In the genomic region with DNA sequence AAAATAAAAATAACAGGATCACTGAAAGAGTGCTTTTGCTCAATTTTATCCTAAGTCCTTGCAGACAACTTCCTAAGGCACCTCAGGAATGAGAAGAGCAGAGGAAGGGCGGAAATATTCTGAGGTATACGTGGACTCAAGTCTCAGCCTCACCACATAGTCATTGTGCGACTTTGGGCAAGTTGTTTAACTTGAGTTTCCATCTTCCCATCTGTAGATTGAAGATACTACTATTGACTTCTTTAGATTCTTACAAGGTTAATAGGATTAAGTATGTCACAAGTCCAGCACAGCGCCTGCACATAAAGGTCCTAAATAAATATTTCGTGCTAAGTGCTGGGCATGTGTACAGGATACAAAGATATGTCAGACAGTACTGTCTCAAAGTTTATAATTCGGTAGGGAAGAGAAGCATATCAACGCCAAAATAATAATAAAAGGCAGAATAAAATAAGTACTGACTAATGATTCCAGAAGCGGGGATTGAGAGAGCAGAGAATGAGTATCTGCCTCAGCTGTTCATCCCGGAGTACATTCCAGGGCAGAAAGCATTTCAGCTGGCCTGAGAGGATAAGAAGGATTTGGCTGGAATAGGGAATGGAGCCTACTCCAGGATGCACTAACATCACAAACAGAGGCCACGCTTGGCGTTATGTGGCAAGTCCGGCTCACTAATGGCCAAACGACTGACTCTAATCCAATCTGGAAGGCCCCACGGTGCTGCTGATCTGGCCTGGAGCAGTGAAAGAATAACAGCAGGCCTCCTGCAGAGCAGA, we compare ENCODE assay signal across 15 cellular contexts.
DNase-seq lines count a peak whose midpoint lies in the region; ATAC-seq, FAIRE-seq and TF ChIP-seq lines count a peak whose summit lies in the region.
"Had no signal": no experiment of that assay in that cellular context is flagged by ENCODE, and none has a peak within 500 bp of the region (broad histone marks: within the 10 kb centered on the region; RNA-seq: fewer than 3 reads in every experiment).

No MANE protein-coding gene starts in this region.

- no peaks in the 10 kb centered on the region for H4K20me1 ChIP-seq in GM12878 (ENCODE audit: control insufficient read depth, insufficient read depth)

- no peaks in the 10 kb centered on the region for H3K27me3 ChIP-seq in CD8-positive, alpha-beta memory T cell (ENCODE audit: insufficient read depth, low read length, poor library complexity, severe bottlenecking)
- H3K27me3 ChIP-seq in HUES48 (ENCODE audit: control insufficient read depth, insufficient read depth, low read length) (no peaks in the 10 kb centered on the region), GM12878 (replicated peaks in 1 of 2; ENCODE audit: control insufficient read depth in 2 of 2, insufficient read depth in 2 of 2, low read length in 1 of 2) (no peaks in the 10 kb centered on the region)
- H3K27me3 ChIP-seq: gastroesophageal sphincter, right atrium auricular region, SJSA1, thyroid gland had no signal

- peak overlapping the region in 4 of 7 donors; percentile 16 to 57 (median 34) for H3K4me3 Mint-ChIP-seq in CD8-positive, alpha-beta memory T cell
- peak overlapping the region in 1 of 8 donors; percentile 79 for H3K4me3 Mint-ChIP-seq in naive B cell

- H3K4me1 ChIP-seq in CD8-positive, alpha-beta memory T cell (ENCODE audit: insufficient read depth, low read length): peaks cover 6% of the 10 kb centered on the region
- H3K4me1 ChIP-seq in HUES48 (ENCODE audit: control insufficient read depth, insufficient read depth, low read length) (peaks cover 41% of the 10 kb centered on the region), GM12878 (ENCODE audit: control insufficient read depth, insufficient read depth, low read length) (peaks cover 14% of the 10 kb centered on the region)
- H3K4me1 ChIP-seq: gastroesophageal sphincter had no signal

- RAD21 ChIA-PET in GM12878 (lab: Charles Lee; ENCODE audit: unreplicated experiment): no interaction called here

- peak overlapping the region; percentile 43; the same call in 1 of the 2 replicates for H2AFZ ChIP-seq in GM12878 (ENCODE audit: control insufficient read depth, low read depth, low read length)

- ATAC-seq in GM12878 (no peak), naive B cell (ENCODE audit: low read depth in 2 of 2) (no peak)
- ATAC-seq: gastroesophageal sphincter had no signal

- 92% methylated on average over 14 of the region's 14 CpGs for WGBS in GM12878 (ENCODE audit: insufficient coverage, insufficient replicate concordance, low lambda C conversion rate, missing lambda C conversion rate)

- no peak overlapping the region for H3K4me3 ChIP-seq in CD8-positive, alpha-beta memory T cell (ENCODE audit: low read length)
- H3K4me3 ChIP-seq in HUES48 (ENCODE audit: low read depth, low read length) (no peak overlapping the region), GM12878 (no peak overlapping the region)
- H3K4me3 ChIP-seq: gastroesophageal sphincter, lower lobe of right lung, right atrium auricular region, SJSA1, thyroid gland had no signal

- no TSS peak for BruUV-seq in GM12878 (replicated peaks; lab: Mats Ljungman, UMichigan)

- H3K9me3 Mint-ChIP-seq in CD8-positive, alpha-beta memory T cell: no peaks in the 10 kb centered on the region
- H3K9me3 Mint-ChIP-seq in naive B cell: peaks cover 0 to 2% (median 0%) of the 10 kb centered on the region in 7 donors

- no peak for TF ChIP-seq POLR2A in GM12878 (IDR thresholded peaks at IDR 0.05; ENCODE audit: low read depth, low read length)

- H3K79me2 ChIP-seq in GM12878 (ENCODE audit: control insufficient read depth, insufficient read depth, low read length): no peaks in the 10 kb centered on the region

- TF ChIP-seq CTCF in GM12878 (IDR thresholded peaks at IDR 0.05 in 2 of 3, conservative IDR thresholded peaks at IDR 0.05 in 1 of 3; ENCODE audit: control insufficient read depth in 2 of 3, extremely low read depth in 1 of 3, insufficient read depth in 1 of 3, low read depth in 3 of 3, low read length in 3 of 3): no peak

- SMC1A ChIA-PET in GM12878 (lab: Charles Lee; ENCODE audit: uncharacterized antibody, unreplicated experiment): no interaction called here

- no peak for DNase-seq in CD8-positive, alpha-beta memory T cell
- DNase-seq in GM12878 (ENCODE audit: low read depth, low spot score) (no peak), naive B cell (no peak), NCI-H1105 (lab: John Stamatoyannopoulos, UW) (no peak)
- no peak for DNase-seq in stimulated activated naive CD4-positive, alpha-beta T cell (lab: John Stamatoyannopoulos, UW)
- no peak for DNase-seq in central memory CD4-positive, alpha-beta T cell
- DNase-seq: lower lobe of right lung; NCI-H1694 treated with DMSO at 0.1 percent for 48 hours; stimulated activated CD4-positive, alpha-beta T cell treated with anti-CD3 and anti-CD28 coated beads, Interleukin-2, amount 100 ng/mL, for 24 hours; thyroid gland had no signal

- no peaks in the 10 kb centered on the region for H3K9me3 ChIP-seq in CD8-positive, alpha-beta memory T cell (ENCODE audit: low read length)
- H3K9me3 ChIP-seq in HUES48 (ENCODE audit: control insufficient read depth, insufficient read depth, low read length) (no peaks in the 10 kb centered on the region), GM12878 (replicated peaks; ENCODE audit: control insufficient read depth, insufficient read depth, low read length) (no peaks in the 10 kb centered on the region; the same call in 2 of the 3 replicates)
- H3K9me3 ChIP-seq: gastroesophageal sphincter, lower lobe of right lung, right atrium auricular region, SJSA1, thyroid gland had no signal

- no peaks in the 10 kb centered on the region for H3K36me3 ChIP-seq in CD8-positive, alpha-beta memory T cell (ENCODE audit: insufficient read depth, low read length)
- peaks cover 6% of the 10 kb centered on the region; the same call in 1 of the 2 replicates for H3K36me3 ChIP-seq in HUES48 (ENCODE audit: control insufficient read depth, insufficient read depth, low read length)
- H3K36me3 ChIP-seq in GM12878 (ENCODE audit: control insufficient read depth in 2 of 2, insufficient read depth in 2 of 2, low read length in 1 of 2): no peaks in the 10 kb centered on the region
- H3K36me3 ChIP-seq: gastroesophageal sphincter, lower lobe of right lung, right atrium auricular region, SJSA1, thyroid gland had no signal

- no peak overlapping the region for H3K27ac ChIP-seq in CD8-positive, alpha-beta memory T cell (ENCODE audit: low read depth, low read length)
- H3K27ac ChIP-seq in HUES48 (ENCODE audit: low read depth, low read length) (peak overlapping the region; percentile 21), GM12878 (ENCODE audit: control insufficient read depth, insufficient read depth) (no peak overlapping the region)
- H3K27ac ChIP-seq: C4-2B, gastroesophageal sphincter, lower lobe of right lung, SJSA1, thyroid gland had no signal

- H3K27me3 Mint-ChIP-seq in CD8-positive, alpha-beta memory T cell: peaks cover 1 to 3% of the 10 kb centered on the region in 2 donors
- H3K27me3 Mint-ChIP-seq in naive B cell: no peaks in the 10 kb centered on the region

- no peak overlapping the region for H3K4me2 ChIP-seq in GM12878 (ENCODE audit: control insufficient read depth, insufficient read depth)

- TF ChIP-seq EP300 in GM12878 (IDR thresholded peaks at IDR 0.05; ENCODE audit: borderline replicate concordance in 1 of 2, control insufficient read depth in 1 of 2, low read depth in 2 of 2, low read length in 2 of 2): no peak

- no peak for TF ChIP-seq RAD21 in GM12878 (IDR thresholded peaks at IDR 0.05; ENCODE audit: insufficient read depth, low read depth, low read length)

- no peak overlapping the region; the same call in 1 of the 2 replicates for H3K9ac ChIP-seq in HUES48 (ENCODE audit: low read depth, low read length)
- no peak overlapping the region for H3K9ac ChIP-seq in GM12878 (ENCODE audit: control insufficient read depth, insufficient read depth, low read length)

- POLR2A ChIA-PET in CD8-positive, alpha-beta memory T cell (lab: Charles Lee): no interaction called here
- POLR2A ChIA-PET in GM12878 (lab: Charles Lee): no interaction called here

- peaks cover 15 to 28% (median 23%) of the 10 kb centered on the region in 3 donors for H3K4me1 Mint-ChIP-seq in CD8-positive, alpha-beta memory T cell
- peaks cover 28 to 45% (median 35%) of the 10 kb centered on the region in 3 donors for H3K4me1 Mint-ChIP-seq in naive B cell

- CTCF ChIA-PET in CD8-positive, alpha-beta memory T cell (lab: Charles Lee): no interaction called here
- CTCF ChIA-PET in GM12878 (lab: Yijun Ruan, JAX): no interaction called here

- no peak for FAIRE-seq in GM12878 (lab: Jason Lieb, UNC)

- intact Hi-C loops in GM12878 (cut with micrococcal nuclease; ENCODE audit: unreplicated experiment): no loop called here

- H3K36me3 Mint-ChIP-seq in CD8-positive, alpha-beta memory T cell: no peaks in the 10 kb centered on the region
- H3K36me3 Mint-ChIP-seq in naive B cell: peaks cover 0 to 4% of the 10 kb centered on the region in 2 donors

- in situ Hi-C loops in GM12878 (cut with MboI): no loop called here

- H3K27ac Mint-ChIP-seq in CD8-positive, alpha-beta memory T cell: peak overlapping the region in 4 of 8 donors; percentile 35 to 92 (median 69)
- peak overlapping the region; percentile 31 to 94 (median 71) for H3K27ac Mint-ChIP-seq in naive B cell

TF ChIP-seq in GM12878, 131 proteins besides CTCF, POLR2A, EP300 and RAD21:
- TF ChIP-seq, protein P1, sequence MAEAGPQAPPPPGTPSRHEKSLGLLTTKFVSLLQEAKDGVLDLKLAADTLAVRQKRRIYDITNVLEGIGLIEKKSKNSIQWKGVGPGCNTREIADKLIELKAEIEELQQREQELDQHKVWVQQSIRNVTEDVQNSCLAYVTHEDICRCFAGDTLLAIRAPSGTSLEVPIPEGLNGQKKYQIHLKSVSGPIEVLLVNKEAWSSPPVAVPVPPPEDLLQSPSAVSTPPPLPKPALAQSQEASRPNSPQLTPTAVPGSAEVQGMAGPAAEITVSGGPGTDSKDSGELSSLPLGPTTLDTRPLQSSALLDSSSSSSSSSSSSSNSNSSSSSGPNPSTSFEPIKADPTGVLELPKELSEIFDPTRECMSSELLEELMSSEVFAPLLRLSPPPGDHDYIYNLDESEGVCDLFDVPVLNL (IDR thresholded peaks at IDR 0.05; ENCODE audit: low read depth, low read length): no peak
